1 cellular context compared by ENCODE assay signal in genomic region chr7:20219446-20220292, GRCh38.
TF ChIP-seq lines count a peak whose summit lies in the region.

No MANE protein-coding gene starts in this region.

TF ChIP-seq in HepG2, 621 proteins besides CTCF, POLR2A, EP300 and RAD21 (continued from another document and continues in another):
- TF ChIP-seq, protein P1, sequence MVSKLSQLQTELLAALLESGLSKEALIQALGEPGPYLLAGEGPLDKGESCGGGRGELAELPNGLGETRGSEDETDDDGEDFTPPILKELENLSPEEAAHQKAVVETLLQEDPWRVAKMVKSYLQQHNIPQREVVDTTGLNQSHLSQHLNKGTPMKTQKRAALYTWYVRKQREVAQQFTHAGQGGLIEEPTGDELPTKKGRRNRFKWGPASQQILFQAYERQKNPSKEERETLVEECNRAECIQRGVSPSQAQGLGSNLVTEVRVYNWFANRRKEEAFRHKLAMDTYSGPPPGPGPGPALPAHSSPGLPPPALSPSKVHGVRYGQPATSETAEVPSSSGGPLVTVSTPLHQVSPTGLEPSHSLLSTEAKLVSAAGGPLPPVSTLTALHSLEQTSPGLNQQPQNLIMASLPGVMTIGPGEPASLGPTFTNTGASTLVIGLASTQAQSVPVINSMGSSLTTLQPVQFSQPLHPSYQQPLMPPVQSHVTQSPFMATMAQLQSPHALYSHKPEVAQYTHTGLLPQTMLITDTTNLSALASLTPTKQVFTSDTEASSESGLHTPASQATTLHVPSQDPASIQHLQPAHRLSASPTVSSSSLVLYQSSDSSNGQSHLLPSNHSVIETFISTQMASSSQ (IDR thresholded peaks at IDR 0.05; ENCODE audit: low read depth), result peak; percentile 55
- TF ChIP-seq, protein P1 (CRISPR knock-in tag; IDR thresholded peaks at IDR 0.05; ENCODE audit: borderline replicate concordance), result peak; percentile 65; the same call in 1 of the 2 replicates
- TF ChIP-seq FOSL1 (CRISPR knock-in tag; IDR thresholded peaks at IDR 0.05; ENCODE audit: borderline replicate concordance), result peak; percentile 89
- no peak for TF ChIP-seq ZNF569 (CRISPR knock-in tag; IDR thresholded peaks at IDR 0.05; ENCODE audit: borderline replicate concordance)
- no peak for TF ChIP-seq ZNF337 (CRISPR knock-in tag; IDR thresholded peaks at IDR 0.05; ENCODE audit: borderline replicate concordance, low read depth)
- TF ChIP-seq ZNF709 (CRISPR knock-in tag; IDR thresholded peaks at IDR 0.05), result no peak
- no peak for TF ChIP-seq ZFP36L1 (CRISPR knock-in tag; IDR thresholded peaks at IDR 0.05)
- TF ChIP-seq TGIF2 (CRISPR knock-in tag; IDR thresholded peaks at IDR 0.05), result peak; percentile 74
- no peak for TF ChIP-seq ZEB1 (IDR thresholded peaks at IDR 0.05; ENCODE audit: insufficient replicate concordance, low read depth)
- TF ChIP-seq ZNF557 (CRISPR knock-in tag; IDR thresholded peaks at IDR 0.05), result peak; percentile 71; the same call in 1 of the 2 replicates
- TF ChIP-seq FOSL2 (CRISPR knock-in tag; IDR thresholded peaks at IDR 0.05), result peak; percentile 99
- 0 out of 2 replicates have a peak, but pooled peaks have one; percentile 58 for TF ChIP-seq ARNT2 (CRISPR knock-in tag; IDR thresholded peaks at IDR 0.05; ENCODE audit: low read depth)
- peak; percentile 96 for TF ChIP-seq SALL1 (CRISPR knock-in tag; IDR thresholded peaks at IDR 0.05)
- no peak for TF ChIP-seq HNRNPH1 (optimal IDR thresholded peaks at IDR 0.05; ENCODE audit: low read depth, low read length)
- no peak for TF ChIP-seq SNRNP70 (IDR thresholded peaks at IDR 0.05; ENCODE audit: low read depth, low read length)
- TF ChIP-seq REPIN1 (CRISPR knock-in tag; IDR thresholded peaks at IDR 0.05; ENCODE audit: borderline replicate concordance, low read depth), result peak; percentile 94
- TF ChIP-seq, protein P2, sequence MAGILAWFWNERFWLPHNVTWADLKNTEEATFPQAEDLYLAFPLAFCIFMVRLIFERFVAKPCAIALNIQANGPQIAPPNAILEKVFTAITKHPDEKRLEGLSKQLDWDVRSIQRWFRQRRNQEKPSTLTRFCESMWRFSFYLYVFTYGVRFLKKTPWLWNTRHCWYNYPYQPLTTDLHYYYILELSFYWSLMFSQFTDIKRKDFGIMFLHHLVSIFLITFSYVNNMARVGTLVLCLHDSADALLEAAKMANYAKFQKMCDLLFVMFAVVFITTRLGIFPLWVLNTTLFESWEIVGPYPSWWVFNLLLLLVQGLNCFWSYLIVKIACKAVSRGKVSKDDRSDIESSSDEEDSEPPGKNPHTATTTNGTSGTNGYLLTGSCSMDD (CRISPR knock-in tag; IDR thresholded peaks at IDR 0.05), result no peak
- TF ChIP-seq ZNF335 (CRISPR knock-in tag; IDR thresholded peaks at IDR 0.05), result no peak
- 0 out of 2 replicates have a peak, but pooled peaks have one; percentile 31 for TF ChIP-seq ZNF317 (CRISPR knock-in tag; IDR thresholded peaks at IDR 0.05)
- TF ChIP-seq MZF1 (CRISPR knock-in tag; IDR thresholded peaks at IDR 0.05; ENCODE audit: borderline replicate concordance), result no peak
- TF ChIP-seq RBAK (CRISPR knock-in tag; IDR thresholded peaks at IDR 0.05), result 0 out of 2 replicates have a peak, but pooled peaks have one; percentile 25
- TF ChIP-seq ZNF598 (CRISPR knock-in tag; IDR thresholded peaks at IDR 0.05; ENCODE audit: borderline replicate concordance), result no peak
- TF ChIP-seq ZNF670 (CRISPR knock-in tag; IDR thresholded peaks at IDR 0.05; ENCODE audit: borderline replicate concordance), result peak; percentile 92
- TF ChIP-seq MIXL1 (CRISPR knock-in tag; IDR thresholded peaks at IDR 0.05), result peak; percentile 78; the same call in 1 of the 2 replicates
- no peak for TF ChIP-seq ZNF776 (CRISPR knock-in tag; IDR thresholded peaks at IDR 0.05)
- peak; percentile 78 for TF ChIP-seq BCL6 (CRISPR knock-in tag; IDR thresholded peaks at IDR 0.05)
- TF ChIP-seq ZNF280D (CRISPR knock-in tag; IDR thresholded peaks at IDR 0.05), result no peak; the same call in 1 of the 2 replicates
- no peak for TF ChIP-seq KDM5A (IDR thresholded peaks at IDR 0.05; ENCODE audit: borderline replicate concordance, low read length)
- TF ChIP-seq PITX1 (CRISPR knock-in tag; IDR thresholded peaks at IDR 0.05), result peak; percentile 85
- no peak; the same call in 1 of the 2 replicates for TF ChIP-seq ZNF891 (CRISPR knock-in tag; IDR thresholded peaks at IDR 0.05)
- TF ChIP-seq ZNF75D (CRISPR knock-in tag; IDR thresholded peaks at IDR 0.05; ENCODE audit: borderline replicate concordance), result no peak
- TF ChIP-seq, protein P3, sequence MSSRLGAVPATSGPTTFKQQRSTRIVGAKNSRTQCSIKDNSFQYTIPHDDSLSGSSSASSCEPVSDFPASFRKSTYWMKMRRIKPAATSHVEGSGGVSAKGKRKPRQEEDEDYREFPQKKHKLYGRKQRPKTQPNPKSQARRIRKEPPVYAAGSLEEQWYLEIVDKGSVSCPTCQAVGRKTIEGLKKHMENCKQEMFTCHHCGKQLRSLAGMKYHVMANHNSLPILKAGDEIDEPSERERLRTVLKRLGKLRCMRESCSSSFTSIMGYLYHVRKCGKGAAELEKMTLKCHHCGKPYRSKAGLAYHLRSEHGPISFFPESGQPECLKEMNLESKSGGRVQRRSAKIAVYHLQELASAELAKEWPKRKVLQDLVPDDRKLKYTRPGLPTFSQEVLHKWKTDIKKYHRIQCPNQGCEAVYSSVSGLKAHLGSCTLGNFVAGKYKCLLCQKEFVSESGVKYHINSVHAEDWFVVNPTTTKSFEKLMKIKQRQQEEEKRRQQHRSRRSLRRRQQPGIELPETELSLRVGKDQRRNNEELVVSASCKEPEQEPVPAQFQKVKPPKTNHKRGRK (CRISPR knock-in tag; IDR thresholded peaks at IDR 0.05), result no peak
- no peak for TF ChIP-seq SRSF1 (optimal IDR thresholded peaks at IDR 0.05; ENCODE audit: low read depth, low read length)
- peak; percentile 44 for TF ChIP-seq GABPA (IDR thresholded peaks at IDR 0.05; ENCODE audit: low read depth, low read length)
- TF ChIP-seq GABPA (CRISPR knock-in tag; IDR thresholded peaks at IDR 0.05; ENCODE audit: low read depth), result peak; percentile 84
- 0 out of 2 replicates have a peak, but pooled peaks have one; percentile 25 for TF ChIP-seq FUBP1 (CRISPR knock-in tag; IDR thresholded peaks at IDR 0.05; ENCODE audit: borderline replicate concordance)
- TF ChIP-seq FOXA3 (CRISPR knock-in tag; IDR thresholded peaks at IDR 0.05), result peak; percentile 98
- no peak for TF ChIP-seq ZNF256 (CRISPR knock-in tag; conservative IDR thresholded peaks at IDR 0.05)
- TF ChIP-seq, protein P4, sequence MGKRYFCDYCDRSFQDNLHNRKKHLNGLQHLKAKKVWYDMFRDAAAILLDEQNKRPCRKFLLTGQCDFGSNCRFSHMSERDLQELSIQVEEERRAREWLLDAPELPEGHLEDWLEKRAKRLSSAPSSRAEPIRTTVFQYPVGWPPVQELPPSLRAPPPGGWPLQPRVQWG (CRISPR knock-in tag; IDR thresholded peaks at IDR 0.05; ENCODE audit: borderline replicate concordance, low read depth), result no peak
- peak; percentile 52 for TF ChIP-seq ZNF607 (CRISPR knock-in tag; IDR thresholded peaks at IDR 0.05; ENCODE audit: borderline replicate concordance)
- TF ChIP-seq ZNF710 (CRISPR knock-in tag; IDR thresholded peaks at IDR 0.05; ENCODE audit: borderline replicate concordance), result peak; percentile 55; the same call in 1 of the 2 replicates
- TF ChIP-seq MED13 (CRISPR knock-in tag; IDR thresholded peaks at IDR 0.05), result 0 out of 2 replicates have a peak, but pooled peaks have one; percentile 52
- no peak for TF ChIP-seq ZBTB8A (CRISPR knock-in tag; IDR thresholded peaks at IDR 0.05; ENCODE audit: borderline replicate concordance, low read depth)
- TF ChIP-seq SNAPC5 (CRISPR knock-in tag; IDR thresholded peaks at IDR 0.05; ENCODE audit: borderline replicate concordance), result peak; percentile 93; the same call in 1 of the 2 replicates
- peak; percentile 91 for TF ChIP-seq HDAC2 (CRISPR knock-in tag; IDR thresholded peaks at IDR 0.05)
- no peak for TF ChIP-seq ZFAT (CRISPR knock-in tag; conservative IDR thresholded peaks at IDR 0.05)
- peak; percentile 68; the same call in 1 of the 2 replicates for TF ChIP-seq KDM2A (CRISPR knock-in tag; IDR thresholded peaks at IDR 0.05; ENCODE audit: borderline replicate concordance, low read depth)
- TF ChIP-seq CREBL2 (CRISPR knock-in tag; IDR thresholded peaks at IDR 0.05; ENCODE audit: borderline replicate concordance), result no peak
- TF ChIP-seq ZBTB4 (CRISPR knock-in tag; IDR thresholded peaks at IDR 0.05; ENCODE audit: borderline replicate concordance), result 0 out of 2 replicates have a peak, but pooled peaks have one; percentile 56
